In the genomic region with DNA sequence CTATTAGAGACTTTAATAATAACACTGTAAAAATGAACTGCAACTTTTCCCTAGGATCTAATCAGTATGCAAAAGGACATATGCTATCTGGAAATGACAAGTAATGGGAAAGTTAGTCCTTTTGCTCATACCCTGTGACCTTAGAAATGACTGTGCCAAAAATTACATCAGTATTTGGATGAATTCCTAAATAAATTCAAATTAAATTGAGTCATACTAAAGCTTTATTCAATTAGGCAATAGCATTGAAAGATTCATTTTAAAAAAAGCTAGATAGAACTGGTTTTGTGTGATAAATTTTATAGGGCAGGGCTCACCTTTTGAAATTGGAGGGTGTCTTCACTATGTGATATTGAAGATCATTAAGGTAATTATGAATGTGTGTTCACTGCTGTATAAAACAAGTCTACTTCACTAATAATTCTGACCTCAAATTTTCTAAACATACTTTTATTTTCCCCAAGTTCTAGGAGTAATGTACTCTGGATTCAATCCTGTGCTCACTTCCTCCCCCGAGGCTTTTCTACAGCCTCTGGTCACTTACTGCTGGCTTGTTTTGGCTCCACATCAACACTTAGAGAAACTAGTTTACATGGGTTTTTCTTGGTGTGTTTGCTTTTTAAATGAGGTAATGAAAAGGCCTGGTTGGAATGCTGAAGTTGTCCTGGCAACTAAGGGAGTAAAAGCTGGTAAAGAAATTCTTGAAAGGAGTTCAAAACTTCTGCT, we compare ENCODE assay signal across 10 cellular contexts. TPM values are rescaled to one million over a fixed set of nuclear protein-coding genes. Genes with fewer than 3 reads are reported as not detected.
DNase-seq lines count a peak whose midpoint lies in the region; ATAC-seq and TF ChIP-seq lines count a peak whose summit lies in the region.
"Had no signal": no experiment of that assay in that cellular context is flagged by ENCODE, and none has a peak within 500 bp of the region (broad histone marks: within the 10 kb centered on the region; RNA-seq: fewer than 3 reads in every experiment).

No MANE protein-coding gene starts in this region.

- H3K4me1 ChIP-seq in OCI-LY3 (ENCODE audit: low read length) (peaks cover 39% of the 10 kb centered on the region), fibroblast of lung (ENCODE audit: control insufficient read depth, extremely low read depth, insufficient read depth, low read length) (peaks cover 9% of the 10 kb centered on the region), neuronal stem cell (ENCODE audit: control insufficient read depth in 2 of 2, insufficient read depth in 1 of 2, low read depth in 1 of 2, low read length in 2 of 2) (peaks cover 0 to under 1% of the 10 kb centered on the region in 2 donors)
- H3K4me1 ChIP-seq: Peyer's patch had no signal

- no peak for ATAC-seq in GM21360 (IDR thresholded peaks at IDR 0.05; ENCODE audit: unreplicated experiment)

- no peak overlapping the region for H2BK15ac ChIP-seq in neuronal stem cell (ENCODE audit: low read length)

- H3K27me3 ChIP-seq in OCI-LY3 (ENCODE audit: low read depth, low read length), result peaks cover 3% of the 10 kb centered on the region
- no peaks in the 10 kb centered on the region for H3K27me3 ChIP-seq in fibroblast of lung (ENCODE audit: control insufficient read depth, insufficient read depth, low read length)
- H3K27me3 ChIP-seq in neuronal stem cell (ENCODE audit: control insufficient read depth in 3 of 3, insufficient read depth in 3 of 3, low read depth in 1 of 3, low read length in 3 of 3), result no peaks in the 10 kb centered on the region
- H3K27me3 ChIP-seq: Peyer's patch had no signal

- no peak overlapping the region for H2BK12ac ChIP-seq in neuronal stem cell (ENCODE audit: low read length)

- TF ChIP-seq CTCF in AG09319 (IDR thresholded peaks at IDR 0.05; ENCODE audit: low read depth, low read length) (no peak), OCI-LY3 (IDR thresholded peaks at IDR 0.05; ENCODE audit: low read depth, low read length) (no peak), fibroblast of lung (conservative IDR thresholded peaks at IDR 0.05 in 1 of 2, IDR thresholded peaks at IDR 0.05 in 1 of 2; ENCODE audit: low read depth in 1 of 2, low read length in 2 of 2) (no peak)

- no peaks in the 10 kb centered on the region for H3K79me1 ChIP-seq in neuronal stem cell (ENCODE audit: low read depth, low read length)

- H4K20me1 ChIP-seq in OCI-LY3 (ENCODE audit: insufficient read depth, low read length) (no peaks in the 10 kb centered on the region), fibroblast of lung (ENCODE audit: control insufficient read depth, extremely low read depth, insufficient read depth, low read length) (no peaks in the 10 kb centered on the region)

- H3K4me3 ChIP-seq in OCI-LY3 (ENCODE audit: low read length) (no peak overlapping the region), fibroblast of lung (replicated peaks in 1 of 4; ENCODE audit: control extremely low read depth in 1 of 4, insufficient read depth in 1 of 4, low read depth in 3 of 4, low read length in 4 of 4) (no peak overlapping the region), neuronal stem cell (ENCODE audit: low read length in 2 of 2) (no peak overlapping the region)
- H3K4me3 ChIP-seq: Peyer's patch had no signal

- no peak overlapping the region for H2AK5ac ChIP-seq in neuronal stem cell (ENCODE audit: low read depth, low read length)

- H4K8ac ChIP-seq in neuronal stem cell (ENCODE audit: low read depth, low read length), result no peak overlapping the region

- H3K4ac ChIP-seq in neuronal stem cell (ENCODE audit: low read length), result no peak overlapping the region

- H2AFZ ChIP-seq in OCI-LY3 (ENCODE audit: low read depth, low read length), result no peak overlapping the region
- H2AFZ ChIP-seq in fibroblast of lung (ENCODE audit: low read length), result no peak overlapping the region
- H2AFZ ChIP-seq in neuronal stem cell (ENCODE audit: low read length), result peak overlapping the region; percentile 49

- H3K18ac ChIP-seq in neuronal stem cell (ENCODE audit: low read length), result no peak overlapping the region

- no CpG with 5 or more reads among the region's 1 CpG for WGBS in neuronal stem cell (ENCODE audit: extremely low coverage in 2 of 2, insufficient read length in 2 of 2, insufficient replicate concordance in 1 of 2), 2 donors

- no peak overlapping the region for H3K14ac ChIP-seq in neuronal stem cell (ENCODE audit: low read length)

- H4K91ac ChIP-seq in neuronal stem cell (ENCODE audit: low read depth, low read length, poor library complexity), result no peak overlapping the region

- H3K4me2 ChIP-seq in OCI-LY3 (ENCODE audit: low read length), result peak overlapping the region; percentile 44
- peak overlapping the region; percentile 59 for H3K4me2 ChIP-seq in fibroblast of lung (ENCODE audit: extremely low read depth, insufficient read depth, low read length)
- no peak overlapping the region for H3K4me2 ChIP-seq in neuronal stem cell (ENCODE audit: insufficient read depth, low read length, poor library complexity, severe bottlenecking)

- no peak overlapping the region for H2BK5ac ChIP-seq in neuronal stem cell (ENCODE audit: low read length)

- H2BK120ac ChIP-seq in neuronal stem cell (ENCODE audit: low read depth, low read length), result no peak overlapping the region

- no peaks in the 10 kb centered on the region for H3K79me2 ChIP-seq in OCI-LY3 (ENCODE audit: low read length)
- H3K79me2 ChIP-seq in fibroblast of lung (ENCODE audit: control insufficient read depth, insufficient read depth, low read length), result no peaks in the 10 kb centered on the region

- no peak overlapping the region for H3K23ac ChIP-seq in neuronal stem cell (ENCODE audit: low read depth, low read length, poor library complexity)

- DNase-seq in AG09319 (ENCODE audit: extremely low read depth, low read depth) (peak; percentile 65), fibroblast of lung (ENCODE audit: low read depth in 2 of 2) (peak; percentile 87 to 90), neuronal stem cell (ENCODE audit: low spot score) (no peak), AML-193 (lab: John Stamatoyannopoulos, UW) (no peak), NCI-H128 (lab: John Stamatoyannopoulos, UW; ENCODE audit: unreplicated experiment) (no peak), midbrain (lab: John Stamatoyannopoulos, UW) (no peak)
- DNase-seq: activated naive CD4-positive, alpha-beta T cell treated with Interleukin-2 at 50 U/mL for 16 hours; Peyer's patch had no signal

- no peaks in the 10 kb centered on the region for H3K9me3 ChIP-seq in OCI-LY3 (ENCODE audit: insufficient read depth, low read length)
- H3K9me3 ChIP-seq in fibroblast of lung (ENCODE audit: control insufficient read depth, insufficient read depth, low read depth, low read length), result no peaks in the 10 kb centered on the region
- H3K9me3 ChIP-seq in neuronal stem cell (replicated peaks in 1 of 2; ENCODE audit: control insufficient read depth in 2 of 2, insufficient read depth in 1 of 2, low read depth in 1 of 2, low read length in 2 of 2), result peaks cover 0 to 3% of the 10 kb centered on the region in 2 donors
- H3K9me3 ChIP-seq: Peyer's patch had no signal

- H3K36me3 ChIP-seq in OCI-LY3 (replicated peaks; ENCODE audit: low read depth, low read length) (no peaks in the 10 kb centered on the region), fibroblast of lung (ENCODE audit: control insufficient read depth, insufficient read depth, low read length) (no peaks in the 10 kb centered on the region), neuronal stem cell (replicated peaks in 1 of 2; ENCODE audit: control insufficient read depth in 2 of 2, insufficient read depth in 2 of 2, low read length in 2 of 2) (no peaks in the 10 kb centered on the region)
- H3K36me3 ChIP-seq: Peyer's patch had no signal

- H3K9ac ChIP-seq in OCI-LY3 (ENCODE audit: low read length) (no peak overlapping the region), fibroblast of lung (ENCODE audit: insufficient read depth, low read length) (peak overlapping the region; percentile 59), neuronal stem cell (ENCODE audit: low read depth, low read length, poor library complexity) (no peak overlapping the region)

- H3K27ac ChIP-seq in OCI-LY3 (ENCODE audit: low read length) (no peak overlapping the region), fibroblast of lung (ENCODE audit: insufficient read depth, low read length) (peak overlapping the region; percentile 90), neuronal stem cell (replicated peaks; ENCODE audit: low read length) (no peak overlapping the region)

RNA-seq across cellular contexts. Expression of a gene that starts 44.4 kb away (rescaled TPM):
- total RNA-seq in fibroblast of lung, result under 0.01 TPM in 1 of 2 replicates, not detected in the other
- 0.07 TPM in 1 of 2 replicates, not detected in the other for polyA plus RNA-seq in fibroblast of lung
- not detected in 2 replicates for polyA plus RNA-seq in fibroblast of lung (2012)
- not detected in 2 replicates for polyA minus RNA-seq in fibroblast of lung (ENCODE audit: low replicate concordance)
- 0.70 TPM for polyA plus RNA-seq in neuronal stem cell (2013, experiment 1 of 2)
- polyA plus RNA-seq in neuronal stem cell (2013, experiment 2 of 2), result 0.94 TPM
- total RNA-seq: Peyer's patch had no signal

Comparison
In these comparisons a context has a peak if more than half of its experiments do, and no peak if none do; other contexts are left out.
1. DNase-seq: peak in AG09319 (single experiment) and fibroblast of lung (2 of 2); none in neuronal stem cell (single experiment), AML-193 (0 of 2), NCI-H128 (single experiment) and midbrain (single experiment).